13 cellular contexts compared by ENCODE assay signal in genomic region chr11:67581469-67581868, GRCh38.
DNase-seq lines count a peak whose midpoint lies in the region; ATAC-seq lines count a peak whose summit lies in the region.
"Had no signal": no experiment of that assay in that cellular context is flagged by ENCODE, and none has a peak within 500 bp of the region (broad histone marks: within the 10 kb centered on the region; RNA-seq: fewer than 3 reads in every experiment).

No MANE protein-coding gene starts in this region.

- no peak for ATAC-seq in HG03139 (IDR thresholded peaks at IDR 0.05; ENCODE audit: unreplicated experiment)

- DNase-seq in COLO668 (lab: John Stamatoyannopoulos, UW; ENCODE audit: unreplicated experiment), result peak; percentile 53
- DNase-seq in NCI-H510A treated with DMSO at 0.1 percent for 48 hours (lab: John Stamatoyannopoulos, UW), result peak; percentile 90
- peak; percentile 78 for DNase-seq in left kidney (ENCODE audit: low read depth, low spot score)
- no peak for DNase-seq in activated CD4-positive, alpha-beta T cell treated with anti-CD3 and anti-CD28 coated beads, Interleukin-2, amount 50 U/mL, for 1 hour
- no peak for DNase-seq in activated CD8-positive, alpha-beta memory T cell treated with anti-CD3 and anti-CD28 coated beads, Interleukin-2, amount 50 U/mL, for 4 hours
- DNase-seq: BE2C; cerebellar nuclear complex; KG1; naive B cell; NCI-H524; stimulated activated CD4-positive, alpha-beta T cell treated with anti-CD3 and anti-CD28 coated beads, Interleukin-1b, Interleukin-23, amount 100 ng/mL, for 48 hours; substantia nigra had no signal

Comparison
In these comparisons a context has a peak if more than half of its experiments do, and no peak if none do; other contexts are left out.
1. DNase-seq: peak in COLO668 (single experiment), NCI-H510A treated with DMSO at 0.1 percent for 48 hours (single experiment) and left kidney (single experiment); none in activated CD4-positive, alpha-beta T cell treated with anti-CD3 and anti-CD28 coated beads, Interleukin-2, amount 50 U/mL, for 1 hour (single experiment) and activated CD8-positive, alpha-beta memory T cell treated with anti-CD3 and anti-CD28 coated beads, Interleukin-2, amount 50 U/mL, for 4 hours (single experiment).